ENCODE assay signal across 13 cellular contexts in genomic region chr12:77940566-77940965, GRCh38.
DNase-seq lines count a peak whose midpoint lies in the region; ATAC-seq, FAIRE-seq and TF ChIP-seq lines count a peak whose summit lies in the region.
"Had no signal": no experiment of that assay in that cellular context is flagged by ENCODE, and none has a peak within 500 bp of the region (broad histone marks: within the 10 kb centered on the region; RNA-seq: fewer than 3 reads in every experiment).

No MANE protein-coding gene starts in this region.

- CTCF ChIA-PET in A549 (lab: Yijun Ruan, JAX): interaction anchor here (1.0 to 1.3 kb wide), 2 partner anchors 14 to 15 kb away, joined by 3 to 8 read pairs; no protein-coding TSS in a partner anchor

- no peak for TF ChIP-seq EP300 in A549 (IDR thresholded peaks at IDR 0.05)

- H3K4me3 Mint-ChIP-seq in glutamatergic neuron (ENCODE audit: unreplicated experiment): no peak overlapping the region
- H3K4me3 Mint-ChIP-seq: CD14-positive monocyte; IgD-negative memory B cell; stimulated activated memory B cell treated with anti-CD40 and anti-IgM and Interleukin-4, amounts not matched to agents 10 μg/mL and 1 μg/mL and 100 μg/mL, for 72 hours had no signal

- ATAC-seq in A549: peak; percentile 69 to 77
- ATAC-seq: stimulated activated memory B cell treated with anti-CD40 and anti-IgM and Interleukin-4, amounts not matched to agents 10 μg/mL and 1 μg/mL and 100 μg/mL, for 72 hours had no signal

- H3K4me3 ChIP-seq in A549 (peak overlapping the region; percentile 34), HFF-Myc (replicated peaks; ENCODE audit: low read depth, low read length) (peak overlapping the region; percentile 52), adipocyte (ENCODE audit: low read length) (peak overlapping the region; percentile 79)
- H3K4me3 ChIP-seq: esophagus muscularis mucosa had no signal

- POLR2A ChIA-PET in A549 (lab: Yijun Ruan, JAX): no interaction called here

- FAIRE-seq in A549 (lab: Jason Lieb, UNC): peak; percentile 96

- peaks cover 2% of the 10 kb centered on the region for H3K9me3 Mint-ChIP-seq in glutamatergic neuron (ENCODE audit: unreplicated experiment)
- H3K9me3 Mint-ChIP-seq: IgD-negative memory B cell; stimulated activated memory B cell treated with anti-CD40 and anti-IgM and Interleukin-4, amounts not matched to agents 10 μg/mL and 1 μg/mL and 100 μg/mL, for 72 hours had no signal

- H3K9me3 ChIP-seq in A549: no peaks in the 10 kb centered on the region
- no peaks in the 10 kb centered on the region for H3K9me3 ChIP-seq in adipocyte (ENCODE audit: control insufficient read depth, low read length)
- H3K9me3 ChIP-seq: esophagus muscularis mucosa had no signal

- DNase-seq in A549 (ENCODE audit: low read depth in 1 of 2, low spot score in 1 of 2) (peak in 1 of 2 experiments; percentile 41), HFF-Myc (ENCODE audit: extremely low read depth, low read depth) (peak; percentile 76), adipocyte (ENCODE audit: low read depth) (peak; percentile 87), iris pigment epithelial cell (ENCODE audit: low read depth) (peak; percentile 61), NCI-H2107 (lab: John Stamatoyannopoulos, UW) (no peak), globus pallidus (ENCODE audit: low spot score) (no peak), glutamatergic neuron (no peak), HuH-7 (ENCODE audit: low spot score) (no peak)
- DNase-seq: stimulated activated CD4-positive, alpha-beta T cell treated with anti-CD3 and anti-CD28 coated beads, Interleukin-15, amount 100 ng/mL, for 24 hours had no signal

- peak overlapping the region; percentile 88 for H3K9ac ChIP-seq in adipocyte (ENCODE audit: low read length)

- peak overlapping the region; percentile 74 to 84 for H3K27ac ChIP-seq in A549

- peak overlapping the region; percentile 95 for H3K4me2 ChIP-seq in A549

- H3K27me3 Mint-ChIP-seq in glutamatergic neuron (ENCODE audit: unreplicated experiment): no peaks in the 10 kb centered on the region
- H3K27me3 Mint-ChIP-seq: IgD-negative memory B cell had no signal

- no peak for TF ChIP-seq POLR2A in A549 (IDR thresholded peaks at IDR 0.05; ENCODE audit: low read length)

- H3K4me1 ChIP-seq in A549 (peaks cover 27% of the 10 kb centered on the region), adipocyte (ENCODE audit: control insufficient read depth, insufficient read depth, low read length) (peaks cover 40% of the 10 kb centered on the region)

- H3K36me3 Mint-ChIP-seq in glutamatergic neuron (ENCODE audit: unreplicated experiment): no peaks in the 10 kb centered on the region
- H3K36me3 Mint-ChIP-seq: CD14-positive monocyte; IgD-negative memory B cell; stimulated activated memory B cell treated with anti-CD40 and anti-IgM and Interleukin-4, amounts not matched to agents 10 μg/mL and 1 μg/mL and 100 μg/mL, for 72 hours had no signal

- no peak for TF ChIP-seq CTCF in A549 (IDR thresholded peaks at IDR 0.05)
- no peak for TF ChIP-seq CTCF in HFF-Myc (IDR thresholded peaks at IDR 0.05; ENCODE audit: low read depth, low read length, missing control alignments)
- no peak for TF ChIP-seq CTCF in glutamatergic neuron (IDR thresholded peaks at IDR 0.05; ENCODE audit: partially characterized antibody, unreplicated experiment)

- H3K27ac Mint-ChIP-seq in glutamatergic neuron (ENCODE audit: unreplicated experiment): no peak overlapping the region
- H3K27ac Mint-ChIP-seq: CD14-positive monocyte; IgD-negative memory B cell; stimulated activated memory B cell treated with anti-CD40 and anti-IgM and Interleukin-4, amounts not matched to agents 10 μg/mL and 1 μg/mL and 100 μg/mL, for 72 hours had no signal

- no peak for TF ChIP-seq RAD21 in A549 (conservative IDR thresholded peaks at IDR 0.05 in 1 of 2, IDR thresholded peaks at IDR 0.05 in 1 of 2)

- H3K36me3 ChIP-seq in adipocyte (ENCODE audit: control insufficient read depth, insufficient read depth, low read length, severe bottlenecking): peaks cover 5% of the 10 kb centered on the region
- H3K36me3 ChIP-seq: esophagus muscularis mucosa had no signal

- 2% methylated on average over 2 of the region's 2 CpGs for WGBS in A549 (ENCODE audit: missing lambda C conversion rate)

- H3K4me1 Mint-ChIP-seq in glutamatergic neuron (ENCODE audit: low read depth, unreplicated experiment): peaks cover 3% of the 10 kb centered on the region
- H3K4me1 Mint-ChIP-seq: CD14-positive monocyte, IgD-negative memory B cell had no signal

- no peaks in the 10 kb centered on the region for H3K27me3 ChIP-seq in adipocyte (replicated peaks; ENCODE audit: control insufficient read depth, insufficient read depth, low read length)
- H3K27me3 ChIP-seq: esophagus muscularis mucosa had no signal

TF ChIP-seq in A549, 52 proteins besides CTCF, POLR2A, EP300 and RAD21:
- TF ChIP-seq GATA3 (IDR thresholded peaks at IDR 0.05; ENCODE audit: borderline replicate concordance) (no peak), PBX3 (IDR thresholded peaks at IDR 0.05) (no peak), USF2 (IDR thresholded peaks at IDR 0.05) (no peak), HEYL (CRISPR knock-in tag; IDR thresholded peaks at IDR 0.05) (no peak), RARB (CRISPR knock-in tag; IDR thresholded peaks at IDR 0.05) (no peak), HOXA7 (CRISPR knock-in tag; IDR thresholded peaks at IDR 0.05) (no peak), NPAS2 (CRISPR knock-in tag; IDR thresholded peaks at IDR 0.05; ENCODE audit: borderline replicate concordance) (no peak), POLR2AphosphoS2 (conservative IDR thresholded peaks at IDR 0.05; ENCODE audit: low read length) (no peak), HOXB13 (CRISPR knock-in tag; IDR thresholded peaks at IDR 0.05; ENCODE audit: low read depth) (no peak), CEBPB (IDR thresholded peaks at IDR 0.05) (no peak), ZNF302 (CRISPR knock-in tag; IDR thresholded peaks at IDR 0.05) (no peak), ELK1 (IDR thresholded peaks at IDR 0.05; ENCODE audit: low read depth, low read length) (no peak), JUN (IDR thresholded peaks at IDR 0.05) (no peak; a peak in 1 of 5 replicates), EHMT2 (IDR thresholded peaks at IDR 0.05; ENCODE audit: low read depth) (no peak)

Comparison
In these comparisons a context has a peak if more than half of its experiments do, and no peak if none do; other contexts are left out.
1. DNase-seq: peak in HFF-Myc (single experiment), adipocyte (single experiment) and iris pigment epithelial cell (single experiment); none in NCI-H2107 (single experiment), globus pallidus (single experiment), glutamatergic neuron (single experiment) and HuH-7 (single experiment).
2. Peak in every context shown above with its lines, with median percentiles within 50 percentile points of each other: H3K4me3 ChIP-seq.